Comparison of ENCODE assay signal across 8 cellular contexts in genomic region chr19:51926426-51926783, GRCh38. TPM values are rescaled to one million over a fixed set of nuclear protein-coding genes. Genes with fewer than 3 reads are reported as not detected.
A peak's percentile ranks its signal among the peaks of the same experiment; 100 is the strongest.
DNase-seq lines count a peak whose midpoint lies in the region; ATAC-seq, FAIRE-seq and TF ChIP-seq lines count a peak whose summit lies in the region.

No MANE protein-coding gene starts in this region.

- peak overlapping the region in 1 of 2 experiments; percentile 84; a peak in 2 of 4 replicates for H3K9ac ChIP-seq in K562 (ENCODE audit: insufficient read depth in 1 of 2, low read depth in 2 of 2, low read length in 2 of 2)

- no peaks in the 10 kb centered on the region for H3K36me3 ChIP-seq in K562 (ENCODE audit: control insufficient read depth, insufficient read depth, low read length)
- peaks cover 0 to 13% (median 0%) of the 10 kb centered on the region in 4 donors for H3K36me3 ChIP-seq in right lobe of liver
- H3K36me3 ChIP-seq in tibial artery, result peaks cover 19 to 28% (median 26%) of the 10 kb centered on the region in 3 donors

- no peaks in the 10 kb centered on the region for H4K20me1 ChIP-seq in K562 (replicated peaks; ENCODE audit: control insufficient read depth, insufficient read depth, low read length)

- no TSS peak for BruUV-seq in K562 (replicated peaks; lab: Mats Ljungman, UMichigan)

- H3K27ac ChIP-seq in K562 (ENCODE audit: extremely low read depth, low read depth, low read length) (peak overlapping the region; percentile 82), right lobe of liver (peak overlapping the region in 1 of 3 donors; percentile 84), tibial artery (peak overlapping the region; percentile 75 to 85)

- H2AFZ ChIP-seq in K562 (ENCODE audit: low read depth, low read length), result peak overlapping the region; percentile 98

- CTCF ChIA-PET in activated CD4-positive, alpha-beta T cell treated with anti-CD3 and anti-CD28 coated beads for 36 hours (lab: Charles Lee), result no interaction called here
- CTCF ChIA-PET in K562 (lab: Yijun Ruan, JAX; ENCODE audit: low intra/inter-chr PET ratio), result no interaction called here

- no peak for TF ChIP-seq RAD21 in K562 (CRISPR knock-in tag; conservative IDR thresholded peaks at IDR 0.05 in 1 of 2, IDR thresholded peaks at IDR 0.05 in 1 of 2)

- peaks cover 20% of the 10 kb centered on the region for H3K4me1 Mint-ChIP-seq in activated CD4-positive, alpha-beta T cell treated with anti-CD3 and anti-CD28 coated beads for 36 hours

- no peaks in the 10 kb centered on the region for H3K27me3 Mint-ChIP-seq in activated CD4-positive, alpha-beta T cell treated with anti-CD3 and anti-CD28 coated beads for 36 hours

- intact Hi-C loops in activated CD4-positive, alpha-beta T cell treated with anti-CD3 and anti-CD28 coated beads for 36 hours (cut with DNase I, micrococcal nuclease), result loop anchor here (2.0 to 10.0 kb wide), 3 partner anchors 60 to 600 kb away; partner anchors contain the start of genes ZNF350 (in 1 of the 2) and ZNF808 (in 1 of the 2)
- intact Hi-C loops in K562 (cut with micrococcal nuclease) (no loop called here), right lobe of liver (cut with DNase I) (no loop called here), tibial artery (cut with DNase I; ENCODE audit: low total_unique reads) (loop anchor here (10.0 kb wide), 1 partner anchor 308 kb away; no protein-coding TSS in a partner anchor)

- whole genome bisulfite sequencing in K562 (ENCODE audit: insufficient coverage, low coverage, missing lambda C conversion rate), result 80% methylated on average over 10 of the region's 11 CpGs
- WGBS in right lobe of liver (ENCODE audit: insufficient coverage, low coverage, low lambda C conversion rate, missing lambda C conversion rate), result 29% methylated on average over 11 of the region's 11 CpGs

- peak overlapping the region; percentile 91 for H3K4me2 ChIP-seq in K562 (ENCODE audit: insufficient read depth, low read length)

- no peak for FAIRE-seq in K562 (lab: Jason Lieb, UNC)

- no peak for TF ChIP-seq EP300 in K562 (IDR thresholded peaks at IDR 0.05; ENCODE audit: low read length)

- no peak for TF ChIP-seq POLR2A in K562 (conservative IDR thresholded peaks at IDR 0.05)
- TF ChIP-seq POLR2A in right lobe of liver (IDR thresholded peaks at IDR 0.05), result no peak

- POLR2A ChIA-PET in activated CD4-positive, alpha-beta T cell treated with anti-CD3 and anti-CD28 coated beads for 36 hours (lab: Charles Lee), result no interaction called here
- POLR2A ChIA-PET in K562 (lab: Yijun Ruan, JAX), result interaction anchor here (0.5 kb wide), 1 partner anchor 9 kb away, joined by 3 read pairs; no protein-coding TSS in a partner anchor

- H3K27me3 ChIP-seq in K562 (ENCODE audit: control insufficient read depth in 2 of 2, insufficient read depth in 2 of 2, low read length in 2 of 2) (no peaks in the 10 kb centered on the region), right lobe of liver (no peaks in the 10 kb centered on the region), tibial artery (no peaks in the 10 kb centered on the region)

- TF ChIP-seq CTCF in K562 (IDR thresholded peaks at IDR 0.05 in 2 of 3, conservative IDR thresholded peaks at IDR 0.05 in 1 of 3; ENCODE audit: insufficient read depth in 2 of 3, low read depth in 1 of 3, low read length in 3 of 3), result no peak
- no peak for TF ChIP-seq CTCF in right lobe of liver (IDR thresholded peaks at IDR 0.05)
- TF ChIP-seq CTCF in tibial artery (IDR thresholded peaks at IDR 0.05), result no peak

- H3K9me1 ChIP-seq in K562 (ENCODE audit: control insufficient read depth, insufficient read depth, low read length), result no peaks in the 10 kb centered on the region

- H3K27ac Mint-ChIP-seq in activated CD4-positive, alpha-beta T cell treated with anti-CD3 and anti-CD28 coated beads for 36 hours, result peak overlapping the region; percentile 97

- ATAC-seq in activated CD4-positive, alpha-beta T cell treated with anti-CD3 and anti-CD28 coated beads for 36 hours, result no peak
- ATAC-seq in K562 (no peak), right lobe of liver (no peak)

- H3K4me3 ChIP-seq in K562 (peak overlapping the region; percentile 68), right lobe of liver (peak overlapping the region; percentile 87 to 92 (median 88)), tibial artery (peak overlapping the region; percentile 86 to 90)

- H3K4me3 Mint-ChIP-seq in activated CD4-positive, alpha-beta T cell treated with anti-CD3 and anti-CD28 coated beads for 36 hours, result peak overlapping the region; percentile 95

- in situ Hi-C loops in K562 (cut with MboI), result no loop called here

- peaks cover 66% of the 10 kb centered on the region for H3K36me3 Mint-ChIP-seq in activated CD4-positive, alpha-beta T cell treated with anti-CD3 and anti-CD28 coated beads for 36 hours (ENCODE audit: low read depth)

- H3K9me3 Mint-ChIP-seq in activated CD4-positive, alpha-beta T cell treated with anti-CD3 and anti-CD28 coated beads for 36 hours (ENCODE audit: low read depth), result peaks cover 55% of the 10 kb centered on the region

- H3K9me3 ChIP-seq in K562 (replicated peaks; ENCODE audit: control insufficient read depth, insufficient read depth, low read depth, low read length) (peaks cover 25% of the 10 kb centered on the region), right lobe of liver (peaks cover 0 to 15% (median under 1%) of the 10 kb centered on the region in 4 donors), tibial artery (peaks cover 7 to 24% (median 21%) of the 10 kb centered on the region in 3 donors)

- no peaks in the 10 kb centered on the region; a peak in 2 of 5 replicates for H3K4me1 ChIP-seq in K562 (replicated peaks in 1 of 2; ENCODE audit: control insufficient read depth in 2 of 2, insufficient read depth in 2 of 2, low read length in 2 of 2)
- peaks cover 0 to 7% (median 0%) of the 10 kb centered on the region in 4 donors for H3K4me1 ChIP-seq in right lobe of liver
- peaks cover 0 to 14% (median 10%) of the 10 kb centered on the region in 4 donors for H3K4me1 ChIP-seq in tibial artery

- no peak for DNase-seq in activated CD4-positive, alpha-beta T cell treated with anti-CD3 and anti-CD28 coated beads for 36 hours
- no peak for DNase-seq in activated CD4-positive, alpha-beta T cell treated with anti-CD3 and anti-CD28 coated beads, Interleukin-2, amount 50 U/mL, for 48 hours
- no peak for DNase-seq in K562 (ENCODE audit: extremely low read depth in 1 of 4, low spot score in 3 of 4)
- DNase-seq in right lobe of liver, result no peak
- DNase-seq in tibial artery, result no peak
- DNase-seq in NCI-H524 (lab: John Stamatoyannopoulos, UW), result no peak
- no peak for DNase-seq in OCI-M1 (lab: John Stamatoyannopoulos, UW)
- no peak for DNase-seq in stimulated activated naive CD4-positive, alpha-beta T cell (lab: John Stamatoyannopoulos, UW)

- H3K79me2 ChIP-seq in K562 (ENCODE audit: control insufficient read depth, insufficient read depth, low read length), result peaks cover 11% of the 10 kb centered on the region; the same call in 2 of the 3 replicates

RNA-seq across cellular contexts. Expression of gene ZNF613, which starts 0.9 kb away (rescaled TPM):
- total RNA-seq in activated CD4-positive, alpha-beta T cell treated with anti-CD3 and anti-CD28 coated beads for 36 hours, result 1 to 10 TPM; 4.2 to 6.3 TPM
- 6.8 and 8.0 TPM in 2 replicates for total RNA-seq in K562 (2011; cell fraction: chromatin; rRNA removed; ENCODE audit: low replicate concordance)
- total RNA-seq in K562 (2011; cell fraction: nucleolus; rRNA removed), result 3.9 and 4.3 TPM in 2 replicates
- total RNA-seq in K562 (2011; cell fraction: nucleoplasm; rRNA removed), result 4.8 and 5.1 TPM in 2 replicates
- total RNA-seq in K562 (2014; rRNA removed), result 2.4 and 2.8 TPM in 2 replicates
- 4.4 and 5.3 TPM in 2 replicates for total RNA-seq in K562 (2014; rRNA removed; fragmentation: Illumina TruSeq; extraction: Trizol)
- total RNA-seq in K562 (2015; rRNA removed; fragmentation: Illumina TruSeq; extraction: Trizol), result 2.8 and 3.7 TPM in 2 replicates
- 1.7 and 2.4 TPM in 2 replicates for total RNA-seq in K562 (2021)
- polyA plus RNA-seq in K562 (2011; rRNA removed), result 1.8 and 2.7 TPM in 2 replicates
- 1.3 and 1.7 TPM in 2 replicates for polyA plus RNA-seq in K562 (2011; cell fraction: cytosol; rRNA removed)
- polyA plus RNA-seq in K562 (2011; cell fraction: nucleus; rRNA removed), result 1.6 and 1.7 TPM in 2 replicates
- polyA plus RNA-seq in K562 (2012), result 2.4 and 2.5 TPM in 2 replicates
- polyA plus RNA-seq in K562 (2014; fragmentation: Illumina TruSeq; extraction: Trizol), result 2.4 and 2.7 TPM in 2 replicates
- 1 to 10 TPM; 2.3 to 4.5 TPM for polyA plus RNA-seq in K562 (2014; fragmentation: Nextera tagmentation; extraction: Ambion mirVana)
- 2.1 and 2.3 TPM in 2 replicates for polyA plus RNA-seq in K562 (2014; rRNA removed)
- 7.2 and 7.4 TPM in 2 replicates for polyA minus RNA-seq in K562 (2011; rRNA and poly(A)+ RNA removed)
- polyA minus RNA-seq in K562 (2011; cell fraction: cytosol; rRNA and poly(A)+ RNA removed), result 1.4 and 4.5 TPM in 2 replicates
- 2.6 and 7.3 TPM in 2 replicates for polyA minus RNA-seq in K562 (2011; cell fraction: nucleus; rRNA and poly(A)+ RNA removed)
- 1 to 10 TPM in 5 of 6 experiments, under 1 TPM in 1; 0.87 to 2.7 (median 2.2) TPM for total RNA-seq in right lobe of liver

RNA-seq across cellular contexts. Expression of gene ZNF649, which starts 21.6 kb away (rescaled TPM):
- total RNA-seq in activated CD4-positive, alpha-beta T cell treated with anti-CD3 and anti-CD28 coated beads for 36 hours, result 10 to 100 TPM in 1 of 2 experiments, 1 to 10 TPM in 1; 9.6 to 11.2 TPM
- total RNA-seq in K562 (2011; cell fraction: chromatin; rRNA removed; ENCODE audit: low replicate concordance), result 43.6 and 88.5 TPM in 2 replicates
- total RNA-seq in K562 (2011; cell fraction: nucleolus; rRNA removed), result 34.0 and 34.2 TPM in 2 replicates
- 44.3 and 48.2 TPM in 2 replicates for total RNA-seq in K562 (2011; cell fraction: nucleoplasm; rRNA removed)
- total RNA-seq in K562 (2014; rRNA removed) (7.4 and 9.9 TPM in 2 replicates), K562 (2014; rRNA removed; fragmentation: Illumina TruSeq; extraction: Trizol) (13.6 and 14.9 TPM in 2 replicates), K562 (2015; rRNA removed; fragmentation: Illumina TruSeq; extraction: Trizol) (10.2 and 10.6 TPM in 2 replicates), K562 (2021) (8.3 and 9.0 TPM in 2 replicates), right lobe of liver (1 to 10 TPM; 2.0 to 5.4 (median 2.4) TPM)
- polyA plus RNA-seq in K562 (2011; rRNA removed) (6.8 and 8.4 TPM in 2 replicates), K562 (2014; fragmentation: Illumina TruSeq; extraction: Trizol) (5.9 and 6.7 TPM in 2 replicates), K562 (2014; fragmentation: Nextera tagmentation; extraction: Ambion mirVana) (1 to 10 TPM; 1.4 to 2.7 TPM), K562 (2014; rRNA removed) (5.0 and 7.3 TPM in 2 replicates)
- polyA plus RNA-seq in K562 (2011; cell fraction: cytosol; rRNA removed), result 1.5 and 2.1 TPM in 2 replicates
- 17.2 and 17.4 TPM in 2 replicates for polyA plus RNA-seq in K562 (2011; cell fraction: nucleus; rRNA removed)
- 4.4 and 5.4 TPM in 2 replicates for polyA plus RNA-seq in K562 (2012)
- 32.3 and 32.7 TPM in 2 replicates for polyA minus RNA-seq in K562 (2011; rRNA and poly(A)+ RNA removed)
- polyA minus RNA-seq in K562 (2011; cell fraction: cytosol; rRNA and poly(A)+ RNA removed), result 2.6 and 5.1 TPM in 2 replicates
- 25.4 and 38.3 TPM in 2 replicates for polyA minus RNA-seq in K562 (2011; cell fraction: nucleus; rRNA and poly(A)+ RNA removed)

RNA-seq across cellular contexts. Expression of gene ZNF577, which starts 38.7 kb away (rescaled TPM):
- total RNA-seq in activated CD4-positive, alpha-beta T cell treated with anti-CD3 and anti-CD28 coated beads for 36 hours, result 1 to 10 TPM; 5.7 to 7.2 TPM
- 47.4 and 101 TPM in 2 replicates for total RNA-seq in K562 (2011; cell fraction: chromatin; rRNA removed; ENCODE audit: low replicate concordance)
- 26.7 and 28.6 TPM in 2 replicates for total RNA-seq in K562 (2011; cell fraction: nucleolus; rRNA removed)
- total RNA-seq in K562 (2011; cell fraction: nucleoplasm; rRNA removed), result 60.1 and 68.1 TPM in 2 replicates
- 4.2 and 7.8 TPM in 2 replicates for total RNA-seq in K562 (2014; rRNA removed)
- total RNA-seq in K562 (2014; rRNA removed; fragmentation: Illumina TruSeq; extraction: Trizol), result 8.9 and 9.9 TPM in 2 replicates
- 9.0 and 9.4 TPM in 2 replicates for total RNA-seq in K562 (2015; rRNA removed; fragmentation: Illumina TruSeq; extraction: Trizol)
- total RNA-seq in K562 (2021), result 5.6 and 6.4 TPM in 2 replicates
- polyA plus RNA-seq in K562 (2011; rRNA removed), result 11.2 and 12.7 TPM in 2 replicates
- polyA plus RNA-seq in K562 (2011; cell fraction: cytosol; rRNA removed), result 2.5 and 6.4 TPM in 2 replicates
- 38.5 and 43.0 TPM in 2 replicates for polyA plus RNA-seq in K562 (2011; cell fraction: nucleus; rRNA removed)
- 2.9 and 4.1 TPM in 2 replicates for polyA plus RNA-seq in K562 (2012)
- 7.5 and 9.1 TPM in 2 replicates for polyA plus RNA-seq in K562 (2014; fragmentation: Illumina TruSeq; extraction: Trizol)
- polyA plus RNA-seq in K562 (2014; fragmentation: Nextera tagmentation; extraction: Ambion mirVana), result 1 to 10 TPM; 1.3 to 3.5 TPM
- polyA plus RNA-seq in K562 (2014; rRNA removed), result 7.0 and 7.6 TPM in 2 replicates
- polyA minus RNA-seq in K562 (2011; rRNA and poly(A)+ RNA removed), result 30.2 and 33.7 TPM in 2 replicates
- 4.0 and 5.4 TPM in 2 replicates for polyA minus RNA-seq in K562 (2011; cell fraction: cytosol; rRNA and poly(A)+ RNA removed)
- polyA minus RNA-seq in K562 (2011; cell fraction: nucleus; rRNA and poly(A)+ RNA removed), result 22.5 and 27.5 TPM in 2 replicates
- total RNA-seq in right lobe of liver, result 1 to 10 TPM; 1.4 to 6.6 (median 3.8) TPM

Comparison
In these comparisons a context has a peak if more than half of its experiments do, and no peak if none do; other contexts are left out.
1. intact Hi-C loops: an anchor here in activated CD4-positive, alpha-beta T cell treated with anti-CD3 and anti-CD28 coated beads for 36 hours (2.0 to 10.0 kb wide) and tibial artery (10.0 kb wide); none called in K562 and right lobe of liver.